ENCODE assay signal across 2 cellular contexts in genomic region chr18:44013871-44014270, GRCh38.
TF ChIP-seq lines count a peak whose summit lies in the region.

No MANE protein-coding gene starts in this region.

TF ChIP-seq in HepG2, 621 proteins besides CTCF, POLR2A, EP300 and RAD21 (continued from another document):
- no peak for TF ChIP-seq ZKSCAN5 (CRISPR knock-in tag; IDR thresholded peaks at IDR 0.05)
- TF ChIP-seq ZNF781 (CRISPR knock-in tag; IDR thresholded peaks at IDR 0.05; ENCODE audit: borderline replicate concordance, not compliant biosample characterization) = no peak
- TF ChIP-seq ZSCAN20 (CRISPR knock-in tag; IDR thresholded peaks at IDR 0.05; ENCODE audit: borderline replicate concordance) = no peak
- TF ChIP-seq MAFF (IDR thresholded peaks at IDR 0.05; ENCODE audit: low read depth, low read length) = peak; percentile 78
- no peak for TF ChIP-seq ZNF615 (CRISPR knock-in tag; IDR thresholded peaks at IDR 0.05; ENCODE audit: borderline replicate concordance)
- TF ChIP-seq ZNF382 (CRISPR knock-in tag; IDR thresholded peaks at IDR 0.05; ENCODE audit: borderline replicate concordance) = no peak
- TF ChIP-seq ZNF331 (CRISPR knock-in tag; IDR thresholded peaks at IDR 0.05) = no peak
- no peak for TF ChIP-seq DNMT1 (CRISPR knock-in tag; IDR thresholded peaks at IDR 0.05)
- TF ChIP-seq SP2 (CRISPR knock-in tag; IDR thresholded peaks at IDR 0.05) = no peak
- TF ChIP-seq ZNF777 (CRISPR knock-in tag; IDR thresholded peaks at IDR 0.05) = no peak
- no peak for TF ChIP-seq SRSF4 (IDR thresholded peaks at IDR 0.05; ENCODE audit: low read depth, low read length, poor library complexity, severe bottlenecking)
- TF ChIP-seq ZNF766 (CRISPR knock-in tag; IDR thresholded peaks at IDR 0.05; ENCODE audit: borderline replicate concordance) = no peak
- TF ChIP-seq ZSCAN21 (CRISPR knock-in tag; IDR thresholded peaks at IDR 0.05; ENCODE audit: borderline replicate concordance) = no peak
- TF ChIP-seq MAFK (conservative IDR thresholded peaks at IDR 0.05 in 1 of 2, IDR thresholded peaks at IDR 0.05 in 1 of 2; ENCODE audit: low read length in 2 of 2) = peak; percentile 68 to 82
TF ChIP-seq in HepG2: peak in this region for 2.

TF ChIP-seq in IMR-90, 13 proteins besides CTCF, POLR2A, EP300 and RAD21 (continued from another document):
- peak; percentile 57; the same call in 1 of the 2 replicates for TF ChIP-seq MAFK (IDR thresholded peaks at IDR 0.05; ENCODE audit: low read depth, low read length)
